Comparison of ENCODE assay signal across 1 cellular context in the genomic region with DNA sequence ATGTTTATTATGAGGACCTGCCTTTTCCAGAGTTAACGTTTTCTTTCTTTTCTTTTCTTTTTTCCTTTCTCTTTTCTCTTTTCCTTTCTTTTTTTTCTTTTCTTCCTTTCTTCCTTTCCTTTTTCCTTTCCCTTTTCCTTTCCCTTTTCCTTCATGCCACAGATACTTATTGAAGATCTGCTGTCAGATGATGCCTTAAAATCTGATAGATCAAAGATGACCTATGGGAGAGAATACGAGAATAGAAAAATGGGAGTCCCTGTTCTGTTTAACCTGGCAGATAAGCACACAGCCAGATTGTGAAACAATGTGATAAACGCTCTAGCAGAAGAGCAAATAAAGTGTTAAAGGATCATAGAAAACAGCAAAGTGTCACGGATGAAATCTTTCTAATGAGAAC.
TF ChIP-seq lines count a peak whose summit lies in the region.

No MANE protein-coding gene starts in this region.

TF ChIP-seq in liver, 16 proteins besides CTCF, POLR2A, EP300 and RAD21 (continued from another document):
- TF ChIP-seq, protein P1, sequence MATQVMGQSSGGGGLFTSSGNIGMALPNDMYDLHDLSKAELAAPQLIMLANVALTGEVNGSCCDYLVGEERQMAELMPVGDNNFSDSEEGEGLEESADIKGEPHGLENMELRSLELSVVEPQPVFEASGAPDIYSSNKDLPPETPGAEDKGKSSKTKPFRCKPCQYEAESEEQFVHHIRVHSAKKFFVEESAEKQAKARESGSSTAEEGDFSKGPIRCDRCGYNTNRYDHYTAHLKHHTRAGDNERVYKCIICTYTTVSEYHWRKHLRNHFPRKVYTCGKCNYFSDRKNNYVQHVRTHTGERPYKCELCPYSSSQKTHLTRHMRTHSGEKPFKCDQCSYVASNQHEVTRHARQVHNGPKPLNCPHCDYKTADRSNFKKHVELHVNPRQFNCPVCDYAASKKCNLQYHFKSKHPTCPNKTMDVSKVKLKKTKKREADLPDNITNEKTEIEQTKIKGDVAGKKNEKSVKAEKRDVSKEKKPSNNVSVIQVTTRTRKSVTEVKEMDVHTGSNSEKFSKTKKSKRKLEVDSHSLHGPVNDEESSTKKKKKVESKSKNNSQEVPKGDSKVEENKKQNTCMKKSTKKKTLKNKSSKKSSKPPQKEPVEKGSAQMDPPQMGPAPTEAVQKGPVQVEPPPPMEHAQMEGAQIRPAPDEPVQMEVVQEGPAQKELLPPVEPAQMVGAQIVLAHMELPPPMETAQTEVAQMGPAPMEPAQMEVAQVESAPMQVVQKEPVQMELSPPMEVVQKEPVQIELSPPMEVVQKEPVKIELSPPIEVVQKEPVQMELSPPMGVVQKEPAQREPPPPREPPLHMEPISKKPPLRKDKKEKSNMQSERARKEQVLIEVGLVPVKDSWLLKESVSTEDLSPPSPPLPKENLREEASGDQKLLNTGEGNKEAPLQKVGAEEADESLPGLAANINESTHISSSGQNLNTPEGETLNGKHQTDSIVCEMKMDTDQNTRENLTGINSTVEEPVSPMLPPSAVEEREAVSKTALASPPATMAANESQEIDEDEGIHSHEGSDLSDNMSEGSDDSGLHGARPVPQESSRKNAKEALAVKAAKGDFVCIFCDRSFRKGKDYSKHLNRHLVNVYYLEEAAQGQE (IDR thresholded peaks at IDR 0.05): no peak
- no peak for TF ChIP-seq FOXA1 (IDR thresholded peaks at IDR 0.05)
- no peak for TF ChIP-seq HNF4G (IDR thresholded peaks at IDR 0.05)
- TF ChIP-seq RXRA (IDR thresholded peaks at IDR 0.05): peak; percentile 33 to 59
- no peak for TF ChIP-seq GABPA (IDR thresholded peaks at IDR 0.05 in 1 of 2, conservative IDR thresholded peaks at IDR 0.05 in 1 of 2)
- TF ChIP-seq TAF1 (conservative IDR thresholded peaks at IDR 0.05): no peak
- TF ChIP-seq, protein P2, sequence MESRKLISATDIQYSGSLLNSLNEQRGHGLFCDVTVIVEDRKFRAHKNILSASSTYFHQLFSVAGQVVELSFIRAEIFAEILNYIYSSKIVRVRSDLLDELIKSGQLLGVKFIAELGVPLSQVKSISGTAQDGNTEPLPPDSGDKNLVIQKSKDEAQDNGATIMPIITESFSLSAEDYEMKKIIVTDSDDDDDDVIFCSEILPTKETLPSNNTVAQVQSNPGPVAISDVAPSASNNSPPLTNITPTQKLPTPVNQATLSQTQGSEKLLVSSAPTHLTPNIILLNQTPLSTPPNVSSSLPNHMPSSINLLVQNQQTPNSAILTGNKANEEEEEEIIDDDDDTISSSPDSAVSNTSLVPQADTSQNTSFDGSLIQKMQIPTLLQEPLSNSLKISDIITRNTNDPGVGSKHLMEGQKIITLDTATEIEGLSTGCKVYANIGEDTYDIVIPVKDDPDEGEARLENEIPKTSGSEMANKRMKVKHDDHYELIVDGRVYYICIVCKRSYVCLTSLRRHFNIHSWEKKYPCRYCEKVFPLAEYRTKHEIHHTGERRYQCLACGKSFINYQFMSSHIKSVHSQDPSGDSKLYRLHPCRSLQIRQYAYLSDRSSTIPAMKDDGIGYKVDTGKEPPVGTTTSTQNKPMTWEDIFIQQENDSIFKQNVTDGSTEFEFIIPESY (IDR thresholded peaks at IDR 0.05): no peak
